11 cellular contexts compared by ENCODE assay signal in the genomic region with DNA sequence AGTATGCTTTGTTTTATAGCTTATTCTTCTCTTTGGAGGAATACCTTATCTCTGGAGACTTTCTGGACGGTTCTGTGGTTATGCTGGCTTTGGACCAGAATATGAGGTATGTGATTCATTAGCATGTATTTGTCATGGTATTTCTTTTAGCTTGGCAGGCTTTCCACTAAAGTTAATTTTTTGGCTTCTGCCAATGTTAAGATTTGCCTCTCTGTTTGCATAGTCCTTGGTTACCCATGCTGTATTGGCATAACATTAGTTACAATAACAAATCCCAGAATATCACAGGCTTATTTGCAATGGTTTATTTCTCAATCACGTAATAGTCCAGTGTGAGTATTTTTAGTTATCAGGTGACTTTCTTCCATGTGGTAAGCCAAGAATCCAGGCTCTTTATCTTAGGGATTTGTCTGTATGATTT. TPM values are rescaled to one million over a fixed set of nuclear protein-coding genes. Genes with fewer than 3 reads are reported as not detected.
DNase-seq lines count a peak whose midpoint lies in the region; ATAC-seq, FAIRE-seq and TF ChIP-seq lines count a peak whose summit lies in the region.
"Had no signal": no experiment of that assay in that cellular context is flagged by ENCODE, and none has a peak within 500 bp of the region (broad histone marks: within the 10 kb centered on the region; RNA-seq: fewer than 3 reads in every experiment).

No MANE protein-coding gene starts in this region.

- no peaks in the 10 kb centered on the region for H3K9me3 ChIP-seq in astrocyte (ENCODE audit: insufficient read depth, low read depth, low read length)
- no peaks in the 10 kb centered on the region for H3K9me3 ChIP-seq in heart left ventricle

- peaks cover 11% of the 10 kb centered on the region for H4K20me1 ChIP-seq in astrocyte (ENCODE audit: insufficient read depth, low read length)

- 35 to 45% (median 38%) methylated on average over 2 of the region's 2 CpGs for WGBS in heart left ventricle, 4 donors

- TF ChIP-seq POLR2A in heart left ventricle (IDR thresholded peaks at IDR 0.05) = no peak

- peak; percentile 94 for FAIRE-seq in astrocyte (lab: Jason Lieb, UNC)

- H3K27me3 ChIP-seq in astrocyte (ENCODE audit: insufficient read depth, low read length) (no peaks in the 10 kb centered on the region), heart left ventricle (no peaks in the 10 kb centered on the region)

- intact Hi-C loops in heart left ventricle (cut with DNase I) = no loop called here

- peaks cover 49% of the 10 kb centered on the region for H3K36me3 ChIP-seq in astrocyte (ENCODE audit: insufficient read depth, low read length)
- H3K36me3 ChIP-seq in heart left ventricle = peaks cover 0 to 99% (median 86%) of the 10 kb centered on the region in 9 donors

- peaks cover 16% of the 10 kb centered on the region for H3K4me1 Mint-ChIP-seq in astrocyte (ENCODE audit: low read depth, unreplicated experiment)

- H2AFZ ChIP-seq in astrocyte (ENCODE audit: low read depth, low read length) = no peak overlapping the region

- no peaks in the 10 kb centered on the region for H3K9me3 Mint-ChIP-seq in astrocyte (ENCODE audit: unreplicated experiment)

- peak overlapping the region; percentile 63 for H3K4me2 ChIP-seq in astrocyte (ENCODE audit: low read length)

- peak overlapping the region; percentile 79 for H3K9ac ChIP-seq in astrocyte (ENCODE audit: low read length)

- DNase-seq in H4 (ENCODE audit: low spot score) (peak; percentile 27), astrocyte (ENCODE audit: low read depth) (peak; percentile 98), heart left ventricle (peak in 1 of 5 donors; percentile 12), skeletal muscle cell (ENCODE audit: low read depth) (peak; percentile 89), hippocampal formation (lab: John Stamatoyannopoulos, UW) (no peak), NCI-H82 treated with DMSO at 0.1 percent for 48 hours (lab: John Stamatoyannopoulos, UW; ENCODE audit: unreplicated experiment) (no peak)
- no peak for DNase-seq in stimulated activated CD4-positive, alpha-beta T cell treated with anti-CD3 and anti-CD28 coated beads, Interleukin-4, amount 100 ng/mL, for 24 hours
- no peak for DNase-seq in activated CD4-positive, alpha-beta T cell treated with anti-CD3 and anti-CD28 coated beads for 4 hours
- DNase-seq: naive thymus-derived CD4-positive, alpha-beta T cell; SIG-M5 had no signal

- H3K4me1 ChIP-seq in astrocyte (ENCODE audit: insufficient read depth, low read length) = peaks cover 27% of the 10 kb centered on the region
- peaks cover 4 to 43% (median 20%) of the 10 kb centered on the region in 12 donors for H3K4me1 ChIP-seq in heart left ventricle

- peaks cover 17% of the 10 kb centered on the region for H3K36me3 Mint-ChIP-seq in astrocyte (ENCODE audit: low read depth, unreplicated experiment)

- H3K27ac Mint-ChIP-seq in astrocyte (ENCODE audit: unreplicated experiment) = no peak overlapping the region
- H3K27ac Mint-ChIP-seq: naive thymus-derived CD4-positive, alpha-beta T cell had no signal

- peak overlapping the region; percentile 96 for H3K27ac ChIP-seq in astrocyte (ENCODE audit: low read depth, low read length)
- peak overlapping the region; percentile 28 to 88 (median 73) for H3K27ac ChIP-seq in heart left ventricle

- peaks cover 30% of the 10 kb centered on the region for H3K79me2 ChIP-seq in astrocyte (ENCODE audit: insufficient read depth, low read length)

- no peaks in the 10 kb centered on the region for H3K27me3 Mint-ChIP-seq in astrocyte (ENCODE audit: low read depth, unreplicated experiment)
- H3K27me3 Mint-ChIP-seq: naive thymus-derived CD4-positive, alpha-beta T cell had no signal

- TF ChIP-seq CTCF in astrocyte (IDR thresholded peaks at IDR 0.05; ENCODE audit: insufficient read depth, low read depth, low read length) = no peak
- no peak for TF ChIP-seq CTCF in heart left ventricle (IDR thresholded peaks at IDR 0.05)

- ATAC-seq in heart left ventricle = peak; percentile 77 to 93 (median 92)
- ATAC-seq: naive thymus-derived CD4-positive, alpha-beta T cell had no signal

- no peak overlapping the region for H3K4me3 ChIP-seq in astrocyte (ENCODE audit: insufficient read depth, low read depth, low read length)
- H3K4me3 ChIP-seq in heart left ventricle = peak overlapping the region in 2 of 12 donors; percentile 9 to 34
- no peak overlapping the region for H3K4me3 ChIP-seq in skeletal muscle cell (ENCODE audit: low read depth, low read length)

- no peak overlapping the region for H3K4me3 Mint-ChIP-seq in astrocyte (ENCODE audit: unreplicated experiment)
- H3K4me3 Mint-ChIP-seq: naive thymus-derived CD4-positive, alpha-beta T cell had no signal

RNA-seq across cellular contexts. Expression of a gene that starts 9.7 kb away (rescaled TPM):
- 88.5 and 123 TPM in 2 replicates for total RNA-seq in H4 (2014; rRNA removed; shearing (Covaris generic))
- total RNA-seq in astrocyte = 62.4 and 62.5 TPM in 2 replicates
- total RNA-seq in heart left ventricle = 10 to 100 TPM; 26.6 to 43.4 (median 31.7) TPM
- polyA plus RNA-seq in heart left ventricle = 10 to 100 TPM; 20.3 to 45.8 TPM

RNA-seq across cellular contexts. Expression of a gene that starts 20.0 kb away (rescaled TPM):
- not detected in 2 replicates for total RNA-seq in H4 (2014; rRNA removed; shearing (Covaris generic))
- not detected in 2 replicates for total RNA-seq in astrocyte
- total RNA-seq in heart left ventricle = not detected
- not detected for polyA plus RNA-seq in heart left ventricle
- total RNA-seq: G401; naive thymus-derived CD4-positive, alpha-beta T cell had no signal
- polyA plus RNA-seq: naive thymus-derived CD4-positive, alpha-beta T cell had no signal

RNA-seq across cellular contexts. Expression of a gene that starts 49.3 kb away (rescaled TPM):
- total RNA-seq in H4 (2014; rRNA removed; shearing (Covaris generic)) = 0.85 and 1.6 TPM in 2 replicates
- total RNA-seq in astrocyte (1.5 and 2.1 TPM in 2 replicates), heart left ventricle (1 to 10 TPM in 1 of 9 donors, under 1 TPM in 7, not detected in 1; 0.14 to 1.4 (median 0.50) TPM)
- under 1 TPM; 0.26 to 0.91 TPM for polyA plus RNA-seq in heart left ventricle

Comparison
In these comparisons a context has a peak if more than half of its experiments do, and no peak if none do; other contexts are left out.
1. DNase-seq: peak in H4 (single experiment), astrocyte (single experiment) and skeletal muscle cell (single experiment); none in hippocampal formation (0 of 2), NCI-H82 treated with DMSO at 0.1 percent for 48 hours (single experiment), stimulated activated CD4-positive, alpha-beta T cell treated with anti-CD3 and anti-CD28 coated beads, Interleukin-4, amount 100 ng/mL, for 24 hours (single experiment) and activated CD4-positive, alpha-beta T cell treated with anti-CD3 and anti-CD28 coated beads for 4 hours (0 of 2).